15 cellular contexts compared by ENCODE assay signal in the genomic region with DNA sequence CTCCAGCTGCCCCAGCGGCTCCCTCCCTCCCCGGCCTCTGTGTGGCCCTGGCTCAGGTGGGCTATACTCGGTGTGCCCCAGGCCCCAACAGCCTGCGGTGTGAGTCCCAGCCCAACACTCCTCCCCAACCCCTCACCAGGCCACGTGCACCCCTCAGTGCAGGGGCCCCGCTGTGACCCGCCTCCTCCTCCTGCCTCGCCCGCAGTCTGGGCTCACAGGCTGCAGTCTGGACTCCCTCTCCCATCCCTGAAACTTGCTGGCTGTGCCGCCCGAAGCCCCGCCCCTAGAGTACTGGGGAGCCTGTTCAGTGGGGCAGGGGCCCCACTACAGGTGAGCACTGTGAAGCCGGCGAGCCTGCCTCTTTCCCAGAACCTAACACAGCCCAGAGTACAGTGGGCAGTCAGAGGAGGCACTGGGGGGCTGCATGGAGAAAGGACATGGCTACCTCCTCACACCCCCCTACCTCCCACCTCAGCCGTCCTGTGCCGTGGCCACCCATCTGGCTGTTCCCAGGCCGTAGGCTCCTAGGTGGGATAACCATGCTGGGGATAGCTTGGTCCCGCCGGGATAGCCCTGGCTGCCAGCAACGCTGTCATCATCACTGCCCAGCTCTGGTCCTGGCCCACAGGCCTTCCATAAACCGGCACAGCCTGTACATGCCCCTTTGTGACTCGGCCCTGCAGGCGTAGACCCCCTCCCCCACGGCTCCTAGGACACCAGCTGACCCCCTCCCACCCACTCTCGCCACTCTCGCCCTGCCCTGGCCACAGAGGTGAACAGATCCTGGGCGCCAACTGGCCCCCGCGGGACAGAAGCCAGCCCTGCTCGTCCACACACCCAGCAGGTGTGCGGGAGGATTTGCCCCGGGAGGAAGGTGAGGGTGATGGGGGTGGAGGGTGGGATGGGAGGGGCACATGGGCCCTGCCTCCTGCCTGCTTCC.
"Had no signal": no experiment of that assay in that cellular context is flagged by ENCODE, and none has a peak within 500 bp of the region (broad histone marks: within the 10 kb centered on the region; RNA-seq: fewer than 3 reads in every experiment).

No MANE protein-coding gene starts in this region.

- H3K9me3 ChIP-seq: breast epithelium, gastroesophageal sphincter, heart right ventricle, thyroid gland had no signal

- H3K79me2 ChIP-seq: parathyroid adenoma had no signal

- H3K4me1 ChIP-seq: breast epithelium, heart right ventricle, parathyroid adenoma had no signal

- H2AFZ ChIP-seq: parathyroid adenoma had no signal

- DNase-seq: activated CD4-positive, CD25-positive, alpha-beta regulatory T cell treated with anti-CD3 and anti-CD28 coated beads, Interleukin-2, amount 50 U/mL, for 72 hours; activated naive CD4-positive, alpha-beta T cell treated with Interleukin-2 at 50 U/mL for 16 hours; activated T-cell treated with anti-CD3 and anti-CD28 coated beads for 4 hours; anterior cingulate cortex; dermis blood vessel endothelial cell; erythroblast; heart right ventricle; T1000; thyroid gland had no signal

- H3K27ac Mint-ChIP-seq: activated T-helper 17 cell treated with anti-CD3 and anti-CD28 coated beads, Interleukin-2, amount 50 U/mL, for 72 hours; stimulated activated effector memory CD8-positive, alpha-beta T cell treated with anti-CD3 and anti-CD28 coated beads, Interleukin-12 subunit alpha, Interleukin-12 subunit beta, amount 100 ng/mL, for 72 hours had no signal

- H3K27me3 ChIP-seq: breast epithelium, thyroid gland had no signal

- H3K4me3 Mint-ChIP-seq: activated T-helper 17 cell treated with anti-CD3 and anti-CD28 coated beads, Interleukin-2, amount 50 U/mL, for 72 hours; stimulated activated effector memory CD8-positive, alpha-beta T cell treated with anti-CD3 and anti-CD28 coated beads, Interleukin-12 subunit alpha, Interleukin-12 subunit beta, amount 100 ng/mL, for 72 hours had no signal

- H3K9me3 Mint-ChIP-seq: activated T-helper 17 cell treated with anti-CD3 and anti-CD28 coated beads, Interleukin-2, amount 50 U/mL, for 72 hours; stimulated activated effector memory CD8-positive, alpha-beta T cell treated with anti-CD3 and anti-CD28 coated beads, Interleukin-12 subunit alpha, Interleukin-12 subunit beta, amount 100 ng/mL, for 72 hours had no signal

- ATAC-seq: activated T-helper 17 cell treated with anti-CD3 and anti-CD28 coated beads, Interleukin-2, amount 50 U/mL, for 72 hours; gastroesophageal sphincter; stimulated activated effector memory CD8-positive, alpha-beta T cell treated with anti-CD3 and anti-CD28 coated beads, Interleukin-12 subunit alpha, Interleukin-12 subunit beta, amount 100 ng/mL, for 72 hours had no signal

- H3K4me3 ChIP-seq: breast epithelium, gastroesophageal sphincter, heart right ventricle, thyroid gland had no signal

- H3K27ac ChIP-seq: gastroesophageal sphincter, heart right ventricle, parathyroid adenoma, thyroid gland had no signal

- H3K4me1 Mint-ChIP-seq: activated T-helper 17 cell treated with anti-CD3 and anti-CD28 coated beads, Interleukin-2, amount 50 U/mL, for 72 hours; stimulated activated effector memory CD8-positive, alpha-beta T cell treated with anti-CD3 and anti-CD28 coated beads, Interleukin-12 subunit alpha, Interleukin-12 subunit beta, amount 100 ng/mL, for 72 hours had no signal

- H3K9ac ChIP-seq: parathyroid adenoma had no signal

- H3K36me3 Mint-ChIP-seq: stimulated activated effector memory CD8-positive, alpha-beta T cell treated with anti-CD3 and anti-CD28 coated beads, Interleukin-12 subunit alpha, Interleukin-12 subunit beta, amount 100 ng/mL, for 72 hours had no signal

- FAIRE-seq: urothelium cell line had no signal

- H3K36me3 ChIP-seq: breast epithelium, gastroesophageal sphincter, heart right ventricle, thyroid gland had no signal
